Comparison of ENCODE assay signal across 8 cellular contexts in genomic region chr16:30377050-30377811, GRCh38. TPM values are rescaled to one million over a fixed set of nuclear protein-coding genes. Genes with fewer than 3 reads are reported as not detected.
DNase-seq lines count a peak whose midpoint lies in the region; TF ChIP-seq lines count a peak whose summit lies in the region.

No MANE protein-coding gene starts in this region.

- TF ChIP-seq CTCF in CD14-positive monocyte (IDR thresholded peaks at IDR 0.05) = no peak
- TF ChIP-seq CTCF in KMS-11 (conservative IDR thresholded peaks at IDR 0.05; ENCODE audit: low read depth, low read length) = no peak
- no peak for TF ChIP-seq CTCF in breast epithelium (IDR thresholded peaks at IDR 0.05)

- H3K27ac Mint-ChIP-seq in CD14-positive monocyte = peak overlapping the region; percentile 99 to 100 (median 100)

- H3K9me3 ChIP-seq in breast epithelium (no peaks in the 10 kb centered on the region), muscle layer of colon (ENCODE audit: low read length) (no peaks in the 10 kb centered on the region)

- H3K27ac ChIP-seq in KMS-11 = peak overlapping the region; percentile 99
- H3K27ac ChIP-seq in breast epithelium = peak overlapping the region; percentile 99
- H3K27ac ChIP-seq in muscle layer of colon (ENCODE audit: low read depth, low read length) = peak overlapping the region; percentile 100

- DNase-seq in CD14-positive monocyte (ENCODE audit: low spot score) (no peak), breast epithelium (ENCODE audit: low spot score in 2 of 2) (no peak), erythroblast (lab: John Stamatoyannopoulos, UW) (no peak), mesenteric fat pad (ENCODE audit: low spot score) (no peak), hippocampal formation (lab: John Stamatoyannopoulos, UW) (no peak)
- no peak for DNase-seq in stimulated activated CD4-positive, alpha-beta T cell treated with anti-CD3 and anti-CD28 coated beads, Interleukin-15, amount 100 ng/mL, for 24 hours

- peaks cover 0 to 3% (median 0%) of the 10 kb centered on the region in 3 donors for H3K27me3 Mint-ChIP-seq in CD14-positive monocyte (ENCODE audit: low read depth in 3 of 3)

- H3K4me2 ChIP-seq in KMS-11 = peak overlapping the region; percentile 97

- intact Hi-C loops in CD14-positive monocyte (cut with micrococcal nuclease) = loop anchor here (10.0 kb wide), 2 partner anchors 278 to 338 kb away; partner anchors contain the start of genes FBRS (in 1 of the 2) and PRR14 (in 1 of the 2)
- intact Hi-C loops in breast epithelium (cut with DNase I; ENCODE audit: low total_unique reads) = no loop called here

- H3K27me3 ChIP-seq in KMS-11 (ENCODE audit: insufficient read depth, low read depth) (no peaks in the 10 kb centered on the region), breast epithelium (no peaks in the 10 kb centered on the region), muscle layer of colon (ENCODE audit: control insufficient read depth in 1 of 2, insufficient read depth in 2 of 2, low read length in 2 of 2) (no peaks in the 10 kb centered on the region)

- H3K4me1 ChIP-seq in KMS-11 (ENCODE audit: low read depth, poor library complexity, severe bottlenecking) = peaks cover 14% of the 10 kb centered on the region
- peaks cover 0 to 3% of the 10 kb centered on the region in 2 donors for H3K4me1 ChIP-seq in breast epithelium
- H3K4me1 ChIP-seq in muscle layer of colon (ENCODE audit: insufficient read depth, low read length) = peaks cover 12% of the 10 kb centered on the region

- H3K36me3 ChIP-seq in KMS-11 (ENCODE audit: insufficient read depth) (no peaks in the 10 kb centered on the region), breast epithelium (no peaks in the 10 kb centered on the region), muscle layer of colon (ENCODE audit: insufficient read depth, low read length) (peaks cover 5% of the 10 kb centered on the region)

- peaks cover 22% of the 10 kb centered on the region for H3K4me1 Mint-ChIP-seq in CD14-positive monocyte

- H2AFZ ChIP-seq in KMS-11 (ENCODE audit: low read depth) = peak overlapping the region; percentile 91

- no peaks in the 10 kb centered on the region for H3K9me3 Mint-ChIP-seq in CD14-positive monocyte

- no peaks in the 10 kb centered on the region for H4K20me1 ChIP-seq in KMS-11 (ENCODE audit: insufficient read depth)

- peak overlapping the region; percentile 91 to 94 for H3K4me3 Mint-ChIP-seq in CD14-positive monocyte

- TF ChIP-seq POLR2A in breast epithelium (IDR thresholded peaks at IDR 0.05) (no peak), erythroblast (IDR thresholded peaks at IDR 0.05; ENCODE audit: low read length) (no peak)

- peak overlapping the region; percentile 68 for H3K4me3 ChIP-seq in KMS-11 (IDR thresholded peaks at IDR 0.05; ENCODE audit: insufficient read depth, low read depth, low read length)
- H3K4me3 ChIP-seq in breast epithelium = peak overlapping the region; percentile 51 to 94 (median 72)
- peak overlapping the region; percentile 71 to 93 for H3K4me3 ChIP-seq in muscle layer of colon (ENCODE audit: low read depth in 1 of 2, low read length in 2 of 2)

- H3K36me3 Mint-ChIP-seq in CD14-positive monocyte = no peaks in the 10 kb centered on the region

- peak overlapping the region; percentile 88 for H3K9ac ChIP-seq in KMS-11
- peak overlapping the region; percentile 79 for H3K9ac ChIP-seq in muscle layer of colon (ENCODE audit: low read length)

- H3K79me2 ChIP-seq in KMS-11 (ENCODE audit: insufficient read depth, low read depth) = 0 out of 2 replicates have a peak, but pooled peaks cover 4% of the 10 kb centered on the region

RNA-seq across cellular contexts. Expression of gene MYL11, which starts 2.6 kb away (rescaled TPM):
- 1 to 10 TPM; 1.6 to 1.9 TPM for polyA plus RNA-seq in CD14-positive monocyte
- total RNA-seq in breast epithelium (not detected), mesenteric fat pad (not detected)

RNA-seq across cellular contexts. Expression of gene SEPTIN1, which starts 5.1 kb away (rescaled TPM):
- polyA plus RNA-seq in CD14-positive monocyte = under 1 TPM; 0.49 to 0.60 TPM
- total RNA-seq in breast epithelium = 1 to 10 TPM; 1.3 to 4.6 (median 2.7) TPM
- 2.3 TPM for total RNA-seq in mesenteric fat pad

RNA-seq across cellular contexts. Expression of gene TBC1D10B, which starts 6.9 kb away (rescaled TPM):
- 10 to 100 TPM; 12.2 to 13.8 TPM for polyA plus RNA-seq in CD14-positive monocyte
- 10 to 100 TPM; 19.0 to 22.2 (median 21.0) TPM for total RNA-seq in breast epithelium
- 42.1 TPM for total RNA-seq in mesenteric fat pad

RNA-seq across cellular contexts. Expression of gene ZNF48, which starts 18.0 kb away (rescaled TPM):
- polyA plus RNA-seq in CD14-positive monocyte = 1 to 10 TPM in 1 of 2 donors, under 1 TPM in 1; 0.67 to 1.4 TPM
- total RNA-seq in breast epithelium = 1 to 10 TPM; 4.8 to 9.5 (median 6.2) TPM
- 5.3 TPM for total RNA-seq in mesenteric fat pad

RNA-seq across cellular contexts. Expression of gene CD2BP2, which starts 22.1 kb away (rescaled TPM):
- 10 to 100 TPM; 31.0 to 31.8 TPM for polyA plus RNA-seq in CD14-positive monocyte
- total RNA-seq in breast epithelium (10 to 100 TPM; 26.2 to 47.2 (median 38.3) TPM), mesenteric fat pad (57.4 TPM)
